In genomic region chr6:96931198-96931597, GRCh38 we compare ENCODE assay signal across 19 cellular contexts. TPM values are rescaled to one million over a fixed set of nuclear protein-coding genes. Genes with fewer than 3 reads are reported as not detected.
DNase-seq lines count a peak whose midpoint lies in the region; TF ChIP-seq lines count a peak whose summit lies in the region.
"Had no signal": no experiment of that assay in that cellular context is flagged by ENCODE, and none has a peak within 500 bp of the region (broad histone marks: within the 10 kb centered on the region; RNA-seq: fewer than 3 reads in every experiment).

No MANE protein-coding gene starts in this region.

- H3K9me3 ChIP-seq in WERI-Rb-1 (ENCODE audit: severe bottlenecking), result no peaks in the 10 kb centered on the region
- H3K9me3 ChIP-seq: BLaER1, Caco-2, HAP-1 had no signal

- H3K27me3 ChIP-seq in H7 (ENCODE audit: control insufficient read depth, insufficient read depth, low read length) (no peaks in the 10 kb centered on the region), WERI-Rb-1 (ENCODE audit: insufficient read depth, low read depth, severe bottlenecking) (no peaks in the 10 kb centered on the region), dorsolateral prefrontal cortex (no peaks in the 10 kb centered on the region)
- H3K27me3 ChIP-seq: BLaER1 had no signal

- no peaks in the 10 kb centered on the region for H3K36me3 ChIP-seq in H7 (replicated peaks; ENCODE audit: control insufficient read depth, insufficient read depth, low read length)
- H3K36me3 ChIP-seq in WERI-Rb-1, result no peaks in the 10 kb centered on the region
- H3K36me3 ChIP-seq: BLaER1, HAP-1 had no signal

- TF ChIP-seq CTCF in WERI-Rb-1 (IDR thresholded peaks at IDR 0.05; ENCODE audit: low read depth, low read length), result no peak
- TF ChIP-seq CTCF in dorsolateral prefrontal cortex (IDR thresholded peaks at IDR 0.05 in 54 of 56, conservative IDR thresholded peaks at IDR 0.05 in 2 of 56; ENCODE audit: low read depth in 1 of 56, partially characterized antibody in 56 of 56), result no peak
- TF ChIP-seq CTCF in type B pancreatic cell (conservative IDR thresholded peaks at IDR 0.05), result no peak

- no peaks in the 10 kb centered on the region for H3K36me3 Mint-ChIP-seq in type B pancreatic cell
- H3K36me3 Mint-ChIP-seq: CD4-positive, CD25-positive, alpha-beta regulatory T cell; CD8-positive, alpha-beta T cell had no signal

- peak overlapping the region; percentile 13 for H3K4me3 Mint-ChIP-seq in type B pancreatic cell
- H3K4me3 Mint-ChIP-seq: B cell; CD4-positive, CD25-positive, alpha-beta regulatory T cell; CD8-positive, alpha-beta T cell; HFFc6 had no signal

- no peaks in the 10 kb centered on the region for H3K9me3 Mint-ChIP-seq in type B pancreatic cell
- H3K9me3 Mint-ChIP-seq: CD8-positive, alpha-beta T cell; HFFc6 had no signal

- H3K27ac ChIP-seq in WERI-Rb-1 (no peak overlapping the region), dorsolateral prefrontal cortex (peak overlapping the region in 47 of 59 donors; percentile 2 to 98 (median 77))
- H3K27ac ChIP-seq: BLaER1, C4-2B, GM23248 had no signal

- H3K4me1 Mint-ChIP-seq in type B pancreatic cell (ENCODE audit: unreplicated experiment), result no peaks in the 10 kb centered on the region
- H3K4me1 Mint-ChIP-seq: B cell had no signal

- DNase-seq in H7 (peak; percentile 10), WERI-Rb-1 (peak; percentile 41), dorsolateral prefrontal cortex (no peak), type B pancreatic cell (ENCODE audit: extremely low spot score, unreplicated experiment) (no peak), NCI-H2171 (lab: John Stamatoyannopoulos, UW) (no peak), SKM-1 treated with dmso at 0.1 percent for 144 hours (lab: John Stamatoyannopoulos, UW; ENCODE audit: unreplicated experiment) (no peak), mucosa of gallbladder (ENCODE audit: low spot score) (no peak)
- DNase-seq: Caco-2; CD4-positive, CD25-positive, alpha-beta regulatory T cell; CD8-positive, alpha-beta T cell; DMS153; DND-41; GM23248; HFFc6 had no signal

- intact Hi-C loops in dorsolateral prefrontal cortex (cut with DNase I), result no loop called here

- peaks cover 37% of the 10 kb centered on the region for H3K27me3 Mint-ChIP-seq in type B pancreatic cell

- H3K27ac Mint-ChIP-seq in type B pancreatic cell, result no peak overlapping the region
- H3K27ac Mint-ChIP-seq: B cell; CD4-positive, CD25-positive, alpha-beta regulatory T cell; CD8-positive, alpha-beta T cell; HFFc6 had no signal

- no peak overlapping the region for H3K4me3 ChIP-seq in H7 (ENCODE audit: insufficient read depth, low read depth, low read length)
- no peak overlapping the region for H3K4me3 ChIP-seq in WERI-Rb-1 (ENCODE audit: low read depth, low read length)
- peak overlapping the region in 5 of 59 donors; percentile 20 to 96 (median 89) for H3K4me3 ChIP-seq in dorsolateral prefrontal cortex
- H3K4me3 ChIP-seq: BLaER1, GM23248, HAP-1 had no signal

RNA-seq across cellular contexts. Expression of gene KLHL32, which starts 6.7 kb away (rescaled TPM):
- total RNA-seq in H7 (2014; rRNA removed; shearing (Covaris generic)), result 0.07 and 0.21 TPM in 2 replicates
- 100 to 1,000 TPM in 2 of 120 experiments, 10 to 100 TPM in 118; 17.2 to 117 (median 47.9) TPM for total RNA-seq in dorsolateral prefrontal cortex
- total RNA-seq in type B pancreatic cell (ENCODE audit: low replicate concordance), result 1.6 and 7.7 TPM in 2 replicates
- total RNA-seq in mucosa of gallbladder, result 1.6 TPM
- total RNA-seq: A172, GM23248, HFFc6 had no signal

RNA-seq across cellular contexts. Expression of gene NDUFAF4, which starts 33.5 kb away (rescaled TPM):
- total RNA-seq in H7 (2014; rRNA removed; shearing (Covaris generic)), result 75.4 and 90.7 TPM in 2 replicates
- 10 to 100 TPM; 23.6 to 75.9 (median 49.9) TPM for total RNA-seq in dorsolateral prefrontal cortex
- total RNA-seq in type B pancreatic cell (ENCODE audit: low replicate concordance), result 37.4 and 53.0 TPM in 2 replicates
- 25.9 TPM for total RNA-seq in mucosa of gallbladder

Comparison
In these comparisons a context has a peak if more than half of its experiments do, and no peak if none do; other contexts are left out.
1. DNase-seq: peak in H7 (single experiment) and WERI-Rb-1 (single experiment); none in dorsolateral prefrontal cortex (0 of 10), type B pancreatic cell (single experiment), NCI-H2171 (single experiment), SKM-1 treated with dmso at 0.1 percent for 144 hours (single experiment) and mucosa of gallbladder (single experiment).